In the genomic region with DNA sequence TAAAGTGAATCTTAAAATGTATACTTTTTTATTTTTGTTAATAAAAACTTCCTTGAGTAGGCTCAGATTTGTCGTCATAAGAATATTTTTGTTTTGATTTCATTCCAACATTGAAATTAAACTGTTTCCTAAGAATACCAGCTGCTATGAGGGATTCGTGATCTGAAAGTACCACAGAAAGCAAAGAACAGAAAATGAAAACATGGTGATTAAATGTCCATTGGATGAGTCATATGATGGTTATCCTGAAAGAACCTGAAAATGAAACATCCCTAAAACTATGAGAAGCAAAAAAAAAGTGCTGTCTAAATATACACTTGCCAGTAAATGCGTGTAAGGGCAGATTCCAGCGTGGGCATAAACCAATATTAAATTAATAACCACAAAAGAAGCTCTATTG, we compare ENCODE assay signal across 16 cellular contexts.
A peak's percentile ranks its signal among the peaks of the same experiment; 100 is the strongest.
DNase-seq lines count a peak whose midpoint lies in the region; ATAC-seq and TF ChIP-seq lines count a peak whose summit lies in the region.
"Had no signal": no experiment of that assay in that cellular context is flagged by ENCODE, and none has a peak within 500 bp of the region (broad histone marks: within the 10 kb centered on the region; RNA-seq: fewer than 3 reads in every experiment).

No MANE protein-coding gene starts in this region.

- DNase-seq in DMS53 treated with DMSO at 0.1 percent for 48 hours (lab: John Stamatoyannopoulos, UW; ENCODE audit: unreplicated experiment): peak; percentile 15
- peak; percentile 42 for DNase-seq in PC-3
- no peak for DNase-seq in epithelial cell of proximal tubule (ENCODE audit: low read depth)
- no peak for DNase-seq in ovary
- DNase-seq in cerebellar cortex (ENCODE audit: low spot score): no peak
- no peak for DNase-seq in left ventricle myocardium inferior
- no peak for DNase-seq in endodermal cell
- DNase-seq: activated CD8-positive, alpha-beta memory T cell treated with anti-CD3 and anti-CD28 coated beads, Interleukin-2, amount 10 ng/mL, durations not matched to agents 7 days and 5 days; Calu3; islet precursor cell; NCI-H2081 treated with DMSO at 0.1 percent for 48 hours; nephron progenitor cell; stimulated activated naive CD4-positive, alpha-beta T cell; T-helper 17 cell had no signal

- CTCF ChIA-PET in PC-3 (lab: Charles Lee): no interaction called here

- WGBS in ovary, 3 donors: 7 to 14% (median 9%) methylated on average over 4 of the region's 4 CpGs
- WGBS in endodermal cell (ENCODE audit: insufficient coverage in 1 of 2, insufficient read length in 1 of 2), 2 experiments: 90 to 100% methylated on average over 3 to 4 of the region's 4 CpGs

- no peaks in the 10 kb centered on the region for H3K79me2 ChIP-seq in PC-3 (ENCODE audit: low read length)

- H3K36me3 ChIP-seq in PC-3 (ENCODE audit: low read depth, low read length): no peaks in the 10 kb centered on the region
- no peaks in the 10 kb centered on the region for H3K36me3 ChIP-seq in ovary
- no peaks in the 10 kb centered on the region for H3K36me3 ChIP-seq in left ventricle myocardium inferior
- no peaks in the 10 kb centered on the region for H3K36me3 ChIP-seq in endodermal cell (ENCODE audit: control insufficient read depth, insufficient read depth, low read length)
- H3K36me3 ChIP-seq: HAP-1 had no signal

- no peak for TF ChIP-seq EP300 in ovary (IDR thresholded peaks at IDR 0.05)

- H3K36me3 Mint-ChIP-seq in endodermal cell (ENCODE audit: low read depth): no peaks in the 10 kb centered on the region
- H3K36me3 Mint-ChIP-seq: activated CD8-positive, alpha-beta memory T cell treated with anti-CD3 and anti-CD28 coated beads, Interleukin-2, amount 10 ng/mL, durations not matched to agents 7 days and 5 days had no signal

- H3K27ac ChIP-seq in PC-3 (ENCODE audit: low read length) (no peak overlapping the region), ovary (no peak overlapping the region), left ventricle myocardium inferior (replicated peaks) (no peak overlapping the region), endodermal cell (ENCODE audit: low read depth, low read length) (no peak overlapping the region)

- POLR2A ChIA-PET in PC-3 (lab: Charles Lee; ENCODE audit: unreplicated experiment): no interaction called here

- H3K4me1 Mint-ChIP-seq in endodermal cell: peaks cover 7% of the 10 kb centered on the region
- H3K4me1 Mint-ChIP-seq: activated CD8-positive, alpha-beta memory T cell treated with anti-CD3 and anti-CD28 coated beads, Interleukin-2, amount 10 ng/mL, durations not matched to agents 7 days and 5 days; T-helper 17 cell had no signal

- no peak for TF ChIP-seq CTCF in PC-3 (conservative IDR thresholded peaks at IDR 0.05; ENCODE audit: low read depth, low read length)
- no peak for TF ChIP-seq CTCF in epithelial cell of proximal tubule (conservative IDR thresholded peaks at IDR 0.05; ENCODE audit: low read depth, low read length)
- TF ChIP-seq CTCF in ovary (IDR thresholded peaks at IDR 0.05): no peak
- TF ChIP-seq CTCF in left ventricle myocardium inferior (IDR thresholded peaks at IDR 0.05; ENCODE audit: borderline replicate concordance): no peak
- no peak for TF ChIP-seq CTCF in endodermal cell (conservative IDR thresholded peaks at IDR 0.05)

- BruUV-seq in PC-3 (replicated peaks; lab: Mats Ljungman, UMichigan): no TSS peak

- H3K4me3 Mint-ChIP-seq in endodermal cell: no peak overlapping the region
- H3K4me3 Mint-ChIP-seq: activated CD8-positive, alpha-beta memory T cell treated with anti-CD3 and anti-CD28 coated beads, Interleukin-2, amount 10 ng/mL, durations not matched to agents 7 days and 5 days; nephron progenitor cell; T-helper 17 cell had no signal

- peaks cover 5% of the 10 kb centered on the region for H3K27me3 Mint-ChIP-seq in endodermal cell (ENCODE audit: insufficient read depth)

- H3K4me3 ChIP-seq in PC-3 (ENCODE audit: low read length) (no peak overlapping the region), epithelial cell of proximal tubule (ENCODE audit: low read depth, low read length) (peak overlapping the region; percentile 25), ovary (peak overlapping the region; percentile 9), left ventricle myocardium inferior (no peak overlapping the region), endodermal cell (ENCODE audit: low read length) (no peak overlapping the region)
- H3K4me3 ChIP-seq: HAP-1 had no signal

- H3K27me3 ChIP-seq in PC-3 (ENCODE audit: low read length) (no peaks in the 10 kb centered on the region), ovary (no peaks in the 10 kb centered on the region), left ventricle myocardium inferior (ENCODE audit: low read depth) (no peaks in the 10 kb centered on the region), endodermal cell (ENCODE audit: control insufficient read depth, insufficient read depth, low read length, poor library complexity, severe bottlenecking) (no peaks in the 10 kb centered on the region)

- no peaks in the 10 kb centered on the region for H3K9me3 Mint-ChIP-seq in endodermal cell
- H3K9me3 Mint-ChIP-seq: nephron progenitor cell had no signal

- intact Hi-C loops in PC-3 (cut with micrococcal nuclease) (no loop called here), ovary (cut with DNase I) (loop anchor here in 2 of 4 donors (10.0 kb wide), 1 partner anchor 336 kb away; no protein-coding TSS in a partner anchor), left ventricle myocardium inferior (cut with micrococcal nuclease) (no loop called here)

- TF ChIP-seq POLR2A in ovary (IDR thresholded peaks at IDR 0.05): no peak

- no peaks in the 10 kb centered on the region for H3F3A ChIP-seq in PC-3 (ENCODE audit: low read length, unreplicated experiment)

- H2AFZ ChIP-seq in PC-3 (ENCODE audit: low read length): no peak overlapping the region

- H3K9me3 ChIP-seq in PC-3 (ENCODE audit: low read length): no peaks in the 10 kb centered on the region
- H3K9me3 ChIP-seq in ovary: peaks cover 0 to 2% of the 10 kb centered on the region in 2 donors
- H3K9me3 ChIP-seq in left ventricle myocardium inferior (replicated peaks): no peaks in the 10 kb centered on the region
- H3K9me3 ChIP-seq in endodermal cell (ENCODE audit: control insufficient read depth, low read length): no peaks in the 10 kb centered on the region
- H3K9me3 ChIP-seq: HAP-1 had no signal

- peak; percentile 42; the same call in 1 of the 2 replicates for ATAC-seq in PC-3
- ATAC-seq in HG02588 (IDR thresholded peaks at IDR 0.05; ENCODE audit: unreplicated experiment): no peak
- ATAC-seq: activated CD8-positive, alpha-beta memory T cell treated with anti-CD3 and anti-CD28 coated beads, Interleukin-2, amount 10 ng/mL, durations not matched to agents 7 days and 5 days; T-helper 17 cell had no signal

- 0 out of 2 replicates have a peak overlapping the region, but pooled peaks have one; percentile 0 for H3K4me2 ChIP-seq in PC-3 (ENCODE audit: low read length)

- no peak overlapping the region for H3K9ac ChIP-seq in PC-3 (ENCODE audit: low read length)
- H3K9ac ChIP-seq in endodermal cell (ENCODE audit: extremely low read depth, low read length, poor library complexity, severe bottlenecking): no peak overlapping the region

- H4K20me1 ChIP-seq in PC-3 (ENCODE audit: low read length): no peaks in the 10 kb centered on the region

- H3K9me2 ChIP-seq in PC-3 (replicated peaks; ENCODE audit: low read length): no peaks in the 10 kb centered on the region

- no peak overlapping the region for H3K27ac Mint-ChIP-seq in endodermal cell
- H3K27ac Mint-ChIP-seq: activated CD8-positive, alpha-beta memory T cell treated with anti-CD3 and anti-CD28 coated beads, Interleukin-2, amount 10 ng/mL, durations not matched to agents 7 days and 5 days; nephron progenitor cell; T-helper 17 cell had no signal

- H3K4me1 ChIP-seq in PC-3 (ENCODE audit: insufficient read depth, low read length) (no peaks in the 10 kb centered on the region), ovary (ENCODE audit: insufficient read depth) (no peaks in the 10 kb centered on the region), left ventricle myocardium inferior (no peaks in the 10 kb centered on the region), endodermal cell (ENCODE audit: control insufficient read depth, insufficient read depth, low read length) (no peaks in the 10 kb centered on the region)
- H3K4me1 ChIP-seq: HAP-1 had no signal

Comparison
In these comparisons a context has a peak if more than half of its experiments do, and no peak if none do; other contexts are left out.
1. DNase-seq: peak in DMS53 treated with DMSO at 0.1 percent for 48 hours (single experiment) and PC-3 (single experiment); none in epithelial cell of proximal tubule (single experiment), ovary (0 of 5), cerebellar cortex (single experiment), left ventricle myocardium inferior (single experiment) and endodermal cell (single experiment).
2. H3K4me3 ChIP-seq: peak in epithelial cell of proximal tubule (single experiment) and ovary (single experiment); none in PC-3 (single experiment), left ventricle myocardium inferior (single experiment) and endodermal cell (single experiment).